16 cellular contexts compared by ENCODE assay signal in genomic region chr11:96384156-96384555, GRCh38. TPM values are rescaled to one million over a fixed set of nuclear protein-coding genes. Genes with fewer than 3 reads are reported as not detected.
DNase-seq lines count a peak whose midpoint lies in the region; FAIRE-seq and TF ChIP-seq lines count a peak whose summit lies in the region.
"Had no signal": no experiment of that assay in that cellular context is flagged by ENCODE, and none has a peak within 500 bp of the region (broad histone marks: within the 10 kb centered on the region; RNA-seq: fewer than 3 reads in every experiment).

No MANE protein-coding gene starts in this region.

- POLR2A ChIA-PET in activated CD4-positive, alpha-beta memory T cell treated with anti-CD3 and anti-CD28 coated beads for 36 hours (lab: Charles Lee), result interaction anchor here (0.6 kb wide), 1 partner anchor 566 kb away, joined by 3 read pairs; no protein-coding TSS in a partner anchor
- POLR2A ChIA-PET in activated CD4-positive, alpha-beta memory T cell treated with anti-CD3 and anti-CD28 coated beads, Interleukin-2, amount 10 ng/mL, durations not matched to agents 7 days and 5 days (lab: Charles Lee), result interaction anchor here (0.9 to 1.0 kb wide), 2 partner anchors 43 to 594 kb away, joined by 3 to 4 read pairs; partner anchors contain the start of genes CEP57 and FAM76B

- no peak for DNase-seq in activated CD4-positive, alpha-beta memory T cell treated with anti-CD3 and anti-CD28 coated beads for 36 hours
- no peak for DNase-seq in activated CD4-positive, alpha-beta memory T cell treated with anti-CD3 and anti-CD28 coated beads, Interleukin-2, amount 10 ng/mL, durations not matched to agents 7 days and 5 days
- no peak for DNase-seq in GM12891 (ENCODE audit: insufficient read length, low spot score)
- peak; percentile 7 for DNase-seq in NCI-H2196 treated with DMSO at 0.1 percent for 48 hours (lab: John Stamatoyannopoulos, UW; ENCODE audit: unreplicated experiment)
- no peak for DNase-seq in activated naive CD8-positive, alpha-beta T cell treated with anti-CD3 and anti-CD28 coated beads for 36 hours
- no peak for DNase-seq in stimulated activated CD4-positive, alpha-beta T cell treated with anti-CD3 and anti-CD28 coated beads, Interleukin-2, amount 100 ng/mL, for 24 hours
- DNase-seq in superior temporal gyrus (ENCODE audit: extremely low spot score), result no peak
- DNase-seq in EL, result no peak
- DNase-seq: activated CD4-positive, alpha-beta T cell treated with anti-CD3 and anti-CD28 coated beads, Interleukin-2, amount 50 U/mL, for 1 hour; Caco-2; effector memory CD4-positive, alpha-beta T cell; hypothalamus; NCI-H524 treated with DMSO at 0.1 percent for 48 hours; ovary had no signal

- H3K4me3 Mint-ChIP-seq in activated CD4-positive, alpha-beta memory T cell treated with anti-CD3 and anti-CD28 coated beads for 36 hours, result peak overlapping the region; percentile 32
- no peak overlapping the region for H3K4me3 Mint-ChIP-seq in activated CD4-positive, alpha-beta memory T cell treated with anti-CD3 and anti-CD28 coated beads, Interleukin-2, amount 10 ng/mL, durations not matched to agents 7 days and 5 days
- peak overlapping the region; percentile 22 for H3K4me3 Mint-ChIP-seq in activated naive CD8-positive, alpha-beta T cell treated with anti-CD3 and anti-CD28 coated beads for 36 hours
- H3K4me3 Mint-ChIP-seq: stimulated activated memory B cell treated with anti-CD40 and anti-IgM and Interleukin-4, amounts not matched to agents 10 μg/mL and 1 μg/mL and 100 μg/mL, for 72 hours had no signal

- no peaks in the 10 kb centered on the region for H3K27me3 Mint-ChIP-seq in activated CD4-positive, alpha-beta memory T cell treated with anti-CD3 and anti-CD28 coated beads for 36 hours
- H3K27me3 Mint-ChIP-seq in activated CD4-positive, alpha-beta memory T cell treated with anti-CD3 and anti-CD28 coated beads, Interleukin-2, amount 10 ng/mL, durations not matched to agents 7 days and 5 days, result no peaks in the 10 kb centered on the region
- H3K27me3 Mint-ChIP-seq in activated naive CD8-positive, alpha-beta T cell treated with anti-CD3 and anti-CD28 coated beads for 36 hours, result no peaks in the 10 kb centered on the region
- H3K27me3 Mint-ChIP-seq: stimulated activated memory B cell treated with anti-CD40 and anti-IgM and Interleukin-4, amounts not matched to agents 10 μg/mL and 1 μg/mL and 100 μg/mL, for 72 hours had no signal

- FAIRE-seq in GM12891 (lab: Jason Lieb, UNC), result peak; percentile 45
- FAIRE-seq: RCC 7860 had no signal

- no peaks in the 10 kb centered on the region for H3K9me3 Mint-ChIP-seq in activated CD4-positive, alpha-beta memory T cell treated with anti-CD3 and anti-CD28 coated beads for 36 hours
- H3K9me3 Mint-ChIP-seq in activated CD4-positive, alpha-beta memory T cell treated with anti-CD3 and anti-CD28 coated beads, Interleukin-2, amount 10 ng/mL, durations not matched to agents 7 days and 5 days, result no peaks in the 10 kb centered on the region
- no peaks in the 10 kb centered on the region for H3K9me3 Mint-ChIP-seq in activated naive CD8-positive, alpha-beta T cell treated with anti-CD3 and anti-CD28 coated beads for 36 hours
- H3K9me3 Mint-ChIP-seq: stimulated activated memory B cell treated with anti-CD40 and anti-IgM and Interleukin-4, amounts not matched to agents 10 μg/mL and 1 μg/mL and 100 μg/mL, for 72 hours had no signal

- peaks cover 45% of the 10 kb centered on the region for H3K4me1 Mint-ChIP-seq in activated CD4-positive, alpha-beta memory T cell treated with anti-CD3 and anti-CD28 coated beads for 36 hours (ENCODE audit: low read depth)
- H3K4me1 Mint-ChIP-seq in activated CD4-positive, alpha-beta memory T cell treated with anti-CD3 and anti-CD28 coated beads, Interleukin-2, amount 10 ng/mL, durations not matched to agents 7 days and 5 days, result peaks cover 39% of the 10 kb centered on the region
- H3K4me1 Mint-ChIP-seq in activated naive CD8-positive, alpha-beta T cell treated with anti-CD3 and anti-CD28 coated beads for 36 hours, result peaks cover 44% of the 10 kb centered on the region

- no peak for TF ChIP-seq POLR2A in GM12891 (IDR thresholded peaks at IDR 0.05; ENCODE audit: low read depth, low read length)

- intact Hi-C loops in activated CD4-positive, alpha-beta memory T cell treated with anti-CD3 and anti-CD28 coated beads for 36 hours (cut with micrococcal nuclease), result no loop called here

- H3K27ac Mint-ChIP-seq in activated CD4-positive, alpha-beta memory T cell treated with anti-CD3 and anti-CD28 coated beads for 36 hours, result peak overlapping the region; percentile 16
- H3K27ac Mint-ChIP-seq in activated CD4-positive, alpha-beta memory T cell treated with anti-CD3 and anti-CD28 coated beads, Interleukin-2, amount 10 ng/mL, durations not matched to agents 7 days and 5 days, result no peak overlapping the region
- peak overlapping the region; percentile 62 for H3K27ac Mint-ChIP-seq in activated naive CD8-positive, alpha-beta T cell treated with anti-CD3 and anti-CD28 coated beads for 36 hours
- H3K27ac Mint-ChIP-seq: stimulated activated memory B cell treated with anti-CD40 and anti-IgM and Interleukin-4, amounts not matched to agents 10 μg/mL and 1 μg/mL and 100 μg/mL, for 72 hours had no signal

- H3K36me3 Mint-ChIP-seq in activated CD4-positive, alpha-beta memory T cell treated with anti-CD3 and anti-CD28 coated beads for 36 hours, result peaks cover 35% of the 10 kb centered on the region
- H3K36me3 Mint-ChIP-seq in activated CD4-positive, alpha-beta memory T cell treated with anti-CD3 and anti-CD28 coated beads, Interleukin-2, amount 10 ng/mL, durations not matched to agents 7 days and 5 days (ENCODE audit: low read depth), result peaks cover 51% of the 10 kb centered on the region
- H3K36me3 Mint-ChIP-seq in activated naive CD8-positive, alpha-beta T cell treated with anti-CD3 and anti-CD28 coated beads for 36 hours, result peaks cover 29% of the 10 kb centered on the region

- CTCF ChIA-PET in activated CD4-positive, alpha-beta memory T cell treated with anti-CD3 and anti-CD28 coated beads for 36 hours (lab: Charles Lee), result interaction anchor here (1.1 kb wide), 2 partner anchors 10 to 549 kb away, joined by 3 to 4 read pairs; no protein-coding TSS in a partner anchor
- CTCF ChIA-PET in activated CD4-positive, alpha-beta memory T cell treated with anti-CD3 and anti-CD28 coated beads, Interleukin-2, amount 10 ng/mL, durations not matched to agents 7 days and 5 days (lab: Charles Lee), result interaction anchor here (1.1 to 1.4 kb wide), 2 partner anchors 41 to 548 kb away, joined by 3 to 5 read pairs; partner anchors contain the start of gene MAML2

TF ChIP-seq in GM12891, 5 proteins besides CTCF, POLR2A, EP300 and RAD21:
- TF ChIP-seq PAX5 (IDR thresholded peaks at IDR 0.05; ENCODE audit: insufficient read depth, low read length, severe bottlenecking) (no peak), POU2F2 (IDR thresholded peaks at IDR 0.05; ENCODE audit: low read depth, low read length) (no peak), SPI1 (IDR thresholded peaks at IDR 0.05; ENCODE audit: low read depth, low read length) (no peak), TAF1 (IDR thresholded peaks at IDR 0.05; ENCODE audit: low read depth, low read length) (no peak), POLR2AphosphoS5 (IDR thresholded peaks at IDR 0.05; ENCODE audit: low read depth, low read length) (no peak)

RNA-seq across cellular contexts. Expression of gene CCDC82, which starts 5.6 kb away (rescaled TPM):
- 10 to 100 TPM; 30.6 to 35.3 TPM for total RNA-seq in activated CD4-positive, alpha-beta memory T cell treated with anti-CD3 and anti-CD28 coated beads for 36 hours
- total RNA-seq in activated CD4-positive, alpha-beta memory T cell treated with anti-CD3 and anti-CD28 coated beads, Interleukin-2, amount 10 ng/mL, durations not matched to agents 7 days and 5 days, result 10 to 100 TPM; 31.5 to 32.9 TPM
- 18.9 TPM for polyA plus RNA-seq in GM12891 (2012; ENCODE audit: low read depth, missing spikeins)
- total RNA-seq in activated naive CD8-positive, alpha-beta T cell treated with anti-CD3 and anti-CD28 coated beads for 36 hours, result 10 to 100 TPM; 25.0 to 28.3 TPM

RNA-seq across cellular contexts. Expression of gene JRKL, which starts 5.7 kb away (rescaled TPM):
- total RNA-seq in activated CD4-positive, alpha-beta memory T cell treated with anti-CD3 and anti-CD28 coated beads for 36 hours, result 10 to 100 TPM; 13.7 to 15.4 TPM
- 10 to 100 TPM; 11.9 to 12.0 TPM for total RNA-seq in activated CD4-positive, alpha-beta memory T cell treated with anti-CD3 and anti-CD28 coated beads, Interleukin-2, amount 10 ng/mL, durations not matched to agents 7 days and 5 days
- polyA plus RNA-seq in GM12891 (2012; ENCODE audit: low read depth, missing spikeins), result 3.8 TPM
- 1 to 10 TPM; 8.5 to 9.7 TPM for total RNA-seq in activated naive CD8-positive, alpha-beta T cell treated with anti-CD3 and anti-CD28 coated beads for 36 hours

RNA-seq across cellular contexts. Expression of gene MAML2, which starts 41.2 kb away (rescaled TPM):
- 10 to 100 TPM; 24.2 TPM for total RNA-seq in activated CD4-positive, alpha-beta memory T cell treated with anti-CD3 and anti-CD28 coated beads for 36 hours
- 10 to 100 TPM; 19.2 to 19.3 TPM for total RNA-seq in activated CD4-positive, alpha-beta memory T cell treated with anti-CD3 and anti-CD28 coated beads, Interleukin-2, amount 10 ng/mL, durations not matched to agents 7 days and 5 days
- 4.5 TPM for polyA plus RNA-seq in GM12891 (2012; ENCODE audit: low read depth, missing spikeins)
- 10 to 100 TPM; 14.1 to 14.3 TPM for total RNA-seq in activated naive CD8-positive, alpha-beta T cell treated with anti-CD3 and anti-CD28 coated beads for 36 hours
